In the genomic region with DNA sequence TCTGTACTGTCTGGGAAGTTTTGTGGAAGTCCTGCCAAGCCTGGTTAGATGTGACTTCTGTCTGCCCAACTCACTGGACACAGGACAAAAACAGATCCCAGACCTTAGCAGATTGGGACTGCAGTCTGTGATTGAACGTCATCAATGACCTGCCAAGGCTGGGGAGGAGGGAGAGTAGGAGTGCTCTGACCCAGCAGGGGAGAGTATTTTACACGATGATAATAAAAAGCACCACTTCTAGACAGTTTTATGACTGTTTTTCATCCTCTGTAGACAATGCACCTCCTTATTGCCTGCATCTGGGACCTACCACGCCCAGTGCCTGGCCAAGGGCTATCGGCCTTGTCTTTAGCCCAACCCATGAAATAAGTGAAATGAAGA, we compare ENCODE assay signal across 1 cellular context.
A peak's percentile ranks its signal among the peaks of the same experiment; 100 is the strongest.
TF ChIP-seq lines count a peak whose summit lies in the region.

No MANE protein-coding gene starts in this region.

TF ChIP-seq in HEK293, 187 proteins besides CTCF, POLR2A, EP300 and RAD21 (continued from another document):
- TF ChIP-seq, protein P1, sequence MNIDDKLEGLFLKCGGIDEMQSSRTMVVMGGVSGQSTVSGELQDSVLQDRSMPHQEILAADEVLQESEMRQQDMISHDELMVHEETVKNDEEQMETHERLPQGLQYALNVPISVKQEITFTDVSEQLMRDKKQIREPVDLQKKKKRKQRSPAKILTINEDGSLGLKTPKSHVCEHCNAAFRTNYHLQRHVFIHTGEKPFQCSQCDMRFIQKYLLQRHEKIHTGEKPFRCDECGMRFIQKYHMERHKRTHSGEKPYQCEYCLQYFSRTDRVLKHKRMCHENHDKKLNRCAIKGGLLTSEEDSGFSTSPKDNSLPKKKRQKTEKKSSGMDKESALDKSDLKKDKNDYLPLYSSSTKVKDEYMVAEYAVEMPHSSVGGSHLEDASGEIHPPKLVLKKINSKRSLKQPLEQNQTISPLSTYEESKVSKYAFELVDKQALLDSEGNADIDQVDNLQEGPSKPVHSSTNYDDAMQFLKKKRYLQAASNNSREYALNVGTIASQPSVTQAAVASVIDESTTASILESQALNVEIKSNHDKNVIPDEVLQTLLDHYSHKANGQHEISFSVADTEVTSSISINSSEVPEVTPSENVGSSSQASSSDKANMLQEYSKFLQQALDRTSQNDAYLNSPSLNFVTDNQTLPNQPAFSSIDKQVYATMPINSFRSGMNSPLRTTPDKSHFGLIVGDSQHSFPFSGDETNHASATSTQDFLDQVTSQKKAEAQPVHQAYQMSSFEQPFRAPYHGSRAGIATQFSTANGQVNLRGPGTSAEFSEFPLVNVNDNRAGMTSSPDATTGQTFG (tag by site-specific recombination; IDR thresholded peaks at IDR 0.05; ENCODE audit: borderline replicate concordance), result no peak
- TF ChIP-seq ZNF48 (tag by site-specific recombination; IDR thresholded peaks at IDR 0.05) (no peak), TCF7L2 (IDR thresholded peaks at IDR 0.05; ENCODE audit: borderline replicate concordance, low read depth, low read length) (no peak), ZNF23 (tag by site-specific recombination; IDR thresholded peaks at IDR 0.05; ENCODE audit: borderline replicate concordance) (no peak), ZNF548 (tag by site-specific recombination; IDR thresholded peaks at IDR 0.05) (no peak), ZNF707 (tag by site-specific recombination; IDR thresholded peaks at IDR 0.05) (no peak), FEZF1 (tag by site-specific recombination; IDR thresholded peaks at IDR 0.05) (peak; percentile 78), ZNF521 (tag by site-specific recombination; IDR thresholded peaks at IDR 0.05) (no peak), ZNF664 (tag by site-specific recombination; IDR thresholded peaks at IDR 0.05) (no peak), ZSCAN23 (tag by site-specific recombination; IDR thresholded peaks at IDR 0.05) (no peak)
